ENCODE assay signal across 1 cellular context in genomic region chr12:53461059-53461458, GRCh38.
TF ChIP-seq lines count a peak whose summit lies in the region.

No MANE protein-coding gene starts in this region.

TF ChIP-seq in GM12878, 131 proteins besides CTCF, POLR2A, EP300 and RAD21:
- TF ChIP-seq POLR2AphosphoS5 (IDR thresholded peaks at IDR 0.05; ENCODE audit: low read length) (peak; percentile 52), KDM1A (IDR thresholded peaks at IDR 0.05; ENCODE audit: borderline replicate concordance) (no peak)
